25 cellular contexts compared by ENCODE assay signal in genomic region chr16:86501989-86502855, GRCh38. TPM values are rescaled to one million over a fixed set of nuclear protein-coding genes. Genes with fewer than 3 reads are reported as not detected.
A peak's percentile ranks its signal among the peaks of the same experiment; 100 is the strongest.
DNase-seq lines count a peak whose midpoint lies in the region; ATAC-seq, FAIRE-seq and TF ChIP-seq lines count a peak whose summit lies in the region.
"Had no signal": no experiment of that assay in that cellular context is flagged by ENCODE, and none has a peak within 500 bp of the region (broad histone marks: within the 10 kb centered on the region; RNA-seq: fewer than 3 reads in every experiment).

No MANE protein-coding gene starts in this region.

- in situ Hi-C loops in HepG2 (cut with HindIII; ENCODE audit: extremely low pct_ligation_motif_present, low pct_unique_long_range_greater_than_20kb) = loop anchor here (25.0 kb wide), 1 partner anchor 690 kb away; no protein-coding TSS in a partner anchor

- DNase-seq in HepG2 (ENCODE audit: low spot score) (no peak), right lobe of liver (no peak), esophagus squamous epithelium (lab: John Stamatoyannopoulos, UW) (no peak), prostate gland (ENCODE audit: low spot score) (no peak), RKO (ENCODE audit: low spot score) (no peak), uterus (no peak), ecto neural progenitor cell (ENCODE audit: low spot score) (no peak)
- DNase-seq: activated CD4-positive, alpha-beta T cell treated with anti-CD3 and anti-CD28 coated beads, Interleukin-2, amount 10 ng/mL, durations not matched to agents 24 days and 14 days; activated naive CD4-positive, alpha-beta T cell treated with Interleukin-2 at 50 U/mL for 16 hours; Calu3; caudate nucleus; NCI-H146; NCI-H82; PC-9; stimulated activated naive CD8-positive, alpha-beta T cell treated with anti-CD3 and anti-CD28 coated beads, Interleukin-15, Interleukin-2, amounts not matched to agents 100 U/mL and 50 U/mL, for 24 hours; T-helper 1 cell had no signal

- no TSS peak for BruUV-seq in HepG2 (replicated peaks; lab: Mats Ljungman, UMichigan)

- H3K27me3 ChIP-seq in HepG2 (ENCODE audit: control insufficient read depth in 1 of 2, insufficient read depth in 2 of 2, low read length in 2 of 2) = peaks cover 25 to 90% of the 10 kb centered on the region in 2 experiments
- H3K27me3 ChIP-seq in right lobe of liver = peaks cover 0 to 38% of the 10 kb centered on the region in 2 donors
- H3K27me3 ChIP-seq in esophagus squamous epithelium = peaks cover 12 to 100% (median 32%) of the 10 kb centered on the region in 4 donors
- H3K27me3 ChIP-seq in prostate gland (replicated peaks; ENCODE audit: insufficient read depth) = peaks cover 55% of the 10 kb centered on the region
- H3K27me3 ChIP-seq in uterus = peaks cover 32 to 79% of the 10 kb centered on the region in 2 donors

- no peaks in the 10 kb centered on the region for H3K9me3 ChIP-seq in HepG2 (ENCODE audit: low read length)
- no peaks in the 10 kb centered on the region for H3K9me3 ChIP-seq in right lobe of liver
- no peaks in the 10 kb centered on the region for H3K9me3 ChIP-seq in esophagus squamous epithelium
- H3K9me3 ChIP-seq in prostate gland = no peaks in the 10 kb centered on the region
- H3K9me3 ChIP-seq in uterus = no peaks in the 10 kb centered on the region
- H3K9me3 ChIP-seq: BLaER1 treated with 17β-estradiol and CSF1 and Interleukin-3, amounts not matched to agents 10 nM and 100 nM had no signal

- POLR2A ChIA-PET in HepG2 (lab: Yijun Ruan, JAX) = no interaction called here

- TF ChIP-seq CTCF in HepG2 (CRISPR knock-in tag; IDR thresholded peaks at IDR 0.05) (no peak), right lobe of liver (IDR thresholded peaks at IDR 0.05) (no peak), esophagus squamous epithelium (IDR thresholded peaks at IDR 0.05) (no peak), prostate gland (IDR thresholded peaks at IDR 0.05) (no peak), uterus (IDR thresholded peaks at IDR 0.05) (no peak)

- no peak for TF ChIP-seq RAD21 in HepG2 (CRISPR knock-in tag; IDR thresholded peaks at IDR 0.05)

- H2AFZ ChIP-seq in HepG2 (ENCODE audit: low read length) = no peak overlapping the region
- H2AFZ ChIP-seq: PC-9 had no signal

- FAIRE-seq in HepG2 (lab: Jason Lieb, UNC) = no peak
- FAIRE-seq: frontal cortex had no signal

- H4K20me1 ChIP-seq in HepG2 (ENCODE audit: insufficient read depth, low read length) = no peaks in the 10 kb centered on the region; the same call in 1 of the 2 replicates

- H3K4me1 ChIP-seq in HepG2 (ENCODE audit: insufficient read depth, low read length) = peaks cover 9% of the 10 kb centered on the region; the same call in 1 of the 2 replicates
- no peaks in the 10 kb centered on the region for H3K4me1 ChIP-seq in right lobe of liver
- peaks cover 4 to 61% (median 4%) of the 10 kb centered on the region in 3 donors for H3K4me1 ChIP-seq in esophagus squamous epithelium
- H3K4me1 ChIP-seq in prostate gland (replicated peaks) = no peaks in the 10 kb centered on the region
- peaks cover 0 to 12% of the 10 kb centered on the region in 2 donors for H3K4me1 ChIP-seq in uterus

- H3K9ac ChIP-seq in HepG2 (ENCODE audit: insufficient read depth, low read depth, low read length) = no peak overlapping the region
- H3K9ac ChIP-seq: BLaER1 treated with 17β-estradiol and CSF1 and Interleukin-3, amounts not matched to agents 10 nM and 100 nM had no signal

- TF ChIP-seq POLR2A in HepG2 (IDR thresholded peaks at IDR 0.05; ENCODE audit: insufficient read depth in 1 of 2, low read depth in 2 of 2, low read length in 2 of 2) (no peak), right lobe of liver (IDR thresholded peaks at IDR 0.05) (no peak), esophagus squamous epithelium (IDR thresholded peaks at IDR 0.05) (no peak), prostate gland (IDR thresholded peaks at IDR 0.05) (no peak), uterus (IDR thresholded peaks at IDR 0.05) (no peak)

- no peak overlapping the region for H3K4me2 ChIP-seq in HepG2 (ENCODE audit: low read depth, low read length)
- H3K4me2 ChIP-seq: BLaER1 treated with 17β-estradiol and CSF1 and Interleukin-3, amounts not matched to agents 10 nM and 100 nM; PC-9 had no signal

- intact Hi-C loops in HepG2 (cut with micrococcal nuclease; ENCODE audit: unreplicated experiment) (no loop called here), right lobe of liver (cut with DNase I) (no loop called here), esophagus squamous epithelium (cut with DNase I) (no loop called here), prostate gland (cut with DNase I) (no loop called here), uterus (cut with DNase I; ENCODE audit: low total_unique reads) (no loop called here)

- H3K36me3 ChIP-seq in HepG2 (replicated peaks in 1 of 2; ENCODE audit: control insufficient read depth in 1 of 2, insufficient read depth in 2 of 2, low read length in 2 of 2) (no peaks in the 10 kb centered on the region), right lobe of liver (no peaks in the 10 kb centered on the region), esophagus squamous epithelium (no peaks in the 10 kb centered on the region), prostate gland (no peaks in the 10 kb centered on the region), uterus (no peaks in the 10 kb centered on the region)
- H3K36me3 ChIP-seq: BLaER1 treated with 17β-estradiol and CSF1 and Interleukin-3, amounts not matched to agents 10 nM and 100 nM had no signal

- CTCF ChIA-PET in HepG2 (lab: Yijun Ruan, JAX; ENCODE audit: low intra/inter-chr PET ratio, low total read pairs) = no interaction called here

- WGBS in HepG2 (ENCODE audit: low lambda C conversion rate) = 11% methylated on average over 19 of the region's 19 CpGs
- WGBS in right lobe of liver (ENCODE audit: insufficient coverage, low coverage, low lambda C conversion rate, missing lambda C conversion rate) = 15% methylated on average over 19 of the region's 19 CpGs
- 16 to 17% methylated on average over 13 to 19 of the region's 19 CpGs for WGBS in esophagus squamous epithelium, 2 donors
- WGBS in prostate gland = 21% methylated on average over 19 of the region's 19 CpGs

- TF ChIP-seq EP300 in HepG2 (IDR thresholded peaks at IDR 0.05; ENCODE audit: low read depth in 2 of 2, low read length in 2 of 2) (no peak), HepG2 (CRISPR knock-in tag; IDR thresholded peaks at IDR 0.05; ENCODE audit: borderline replicate concordance) (no peak)

- H3K27ac ChIP-seq in HepG2 (ENCODE audit: extremely low read length, insufficient read depth, low read length) (no peak overlapping the region), right lobe of liver (no peak overlapping the region), esophagus squamous epithelium (peak overlapping the region; percentile 60 to 95 (median 92)), prostate gland (peak overlapping the region; percentile 72 to 80), uterus (no peak overlapping the region)
- H3K27ac ChIP-seq: BLaER1 treated with 17β-estradiol and CSF1 and Interleukin-3, amounts not matched to agents 10 nM and 100 nM; HL-60; PC-9 had no signal

- peak; percentile 20; the same call in 2 of the 3 replicates for ATAC-seq in HepG2
- no peak for ATAC-seq in right lobe of liver
- no peak for ATAC-seq in GM18873 (IDR thresholded peaks at IDR 0.05; ENCODE audit: low FRiP score, unreplicated experiment)
- ATAC-seq: natural killer cell treated with Interleukin-12 subunit alpha and Interleukin-12 subunit beta and Interleukin-15 and Interleukin-18, amount 100 ng/mL, for 72 hours; stimulated activated naive CD8-positive, alpha-beta T cell treated with anti-CD3 and anti-CD28 coated beads, Interleukin-15, Interleukin-2, amounts not matched to agents 100 U/mL and 50 U/mL, for 24 hours had no signal

- H3K79me2 ChIP-seq in HepG2 (ENCODE audit: insufficient read depth, low read length) = no peaks in the 10 kb centered on the region

- H3K4me3 ChIP-seq in HepG2 (replicated peaks in 1 of 3; ENCODE audit: insufficient read depth in 1 of 3, low read depth in 2 of 3, low read length in 3 of 3) (no peak overlapping the region), right lobe of liver (no peak overlapping the region), esophagus squamous epithelium (peak overlapping the region in 3 of 4 donors; percentile 1 to 64 (median 45)), prostate gland (no peak overlapping the region), uterus (no peak overlapping the region)
- H3K4me3 ChIP-seq: BLaER1 treated with 17β-estradiol and CSF1 and Interleukin-3, amounts not matched to agents 10 nM and 100 nM; PC-9 had no signal

RNA-seq across cellular contexts. Expression of gene FOXF1, which starts 8.1 kb away (rescaled TPM):
- total RNA-seq in HepG2 (2016; rRNA removed; fragmentation: Illumina TruSeq; extraction: Trizol) = not detected in 2 replicates
- not detected in 2 replicates for total RNA-seq in HepG2 (2016; cell fraction: cytosol; rRNA removed; fragmentation: Illumina TruSeq; extraction: Trizol; ENCODE audit: low read depth)
- not detected in 2 replicates for total RNA-seq in HepG2 (2016; cell fraction: insoluble cytoplasmic fraction; rRNA removed; fragmentation: Illumina TruSeq; extraction: Trizol)
- not detected in 2 replicates for total RNA-seq in HepG2 (2016; cell fraction: membrane; rRNA removed; fragmentation: Illumina TruSeq; extraction: Trizol)
- not detected in 2 replicates for total RNA-seq in HepG2 (2016; cell fraction: nucleus; rRNA removed; fragmentation: Illumina TruSeq; extraction: Trizol)
- polyA plus RNA-seq in HepG2 (2011; rRNA removed) = not detected in 2 replicates
- not detected in 2 replicates for polyA plus RNA-seq in HepG2 (2011; cell fraction: cytosol; rRNA removed)
- polyA plus RNA-seq in HepG2 (2011; cell fraction: nucleus; rRNA removed) = not detected in 2 replicates
- polyA plus RNA-seq in HepG2 (2012) = not detected in 2 replicates
- not detected in 2 replicates for polyA plus RNA-seq in HepG2 (2016; cell fraction: cytosol; fragmentation: Illumina TruSeq; extraction: Trizol; ENCODE audit: low read depth)
- polyA plus RNA-seq in HepG2 (2016; cell fraction: insoluble cytoplasmic fraction; fragmentation: Illumina TruSeq; extraction: Trizol; ENCODE audit: low read depth) = not detected in 2 replicates
- polyA plus RNA-seq in HepG2 (2016; cell fraction: membrane; fragmentation: Illumina TruSeq; extraction: Trizol; ENCODE audit: low read depth) = not detected in 2 replicates
- polyA plus RNA-seq in HepG2 (2016; cell fraction: nucleus; fragmentation: Illumina TruSeq; extraction: Trizol; ENCODE audit: insufficient read depth, low read depth) = not detected in 2 replicates
- polyA minus RNA-seq in HepG2 (2011; rRNA and poly(A)+ RNA removed; ENCODE audit: low replicate concordance) = 5.0 TPM in 1 of 2 replicates, not detected in the other
- polyA minus RNA-seq in HepG2 (2011; cell fraction: cytosol; rRNA and poly(A)+ RNA removed) = not detected in 2 replicates
- not detected in 2 replicates for polyA minus RNA-seq in HepG2 (2011; cell fraction: nucleus; rRNA and poly(A)+ RNA removed)
- 1 to 10 TPM in 5 of 6 experiments, under 1 TPM in 1; 0.58 to 1.6 (median 1.2) TPM for total RNA-seq in right lobe of liver
- total RNA-seq in esophagus squamous epithelium = 1 to 10 TPM in 3 of 4 donors, under 1 TPM in 1; 0.76 to 8.6 (median 3.0) TPM
- 1 to 10 TPM; 5.3 to 6.9 TPM for total RNA-seq in prostate gland
- total RNA-seq in uterus = 1 to 10 TPM in 3 of 4 donors, under 1 TPM in 1; 0.29 to 4.9 (median 2.0) TPM
- total RNA-seq: A673; activated CD4-positive, alpha-beta T cell treated with anti-CD3 and anti-CD28 coated beads, Interleukin-2, amount 10 ng/mL, durations not matched to agents 24 days and 14 days; Calu3; kidney epithelial cell; MCF 10A; natural killer cell treated with Interleukin-12 subunit alpha and Interleukin-12 subunit beta and Interleukin-15 and Interleukin-18, amount 100 ng/mL, for 72 hours; PC-9; skeletal muscle tissue had no signal

RNA-seq across cellular contexts. Expression of gene MTHFSD, which starts 52.8 kb away (rescaled TPM):
- total RNA-seq in HepG2 (2016; rRNA removed; fragmentation: Illumina TruSeq; extraction: Trizol) (8.9 and 16.3 TPM in 2 replicates), right lobe of liver (10 to 100 TPM in 2 of 6 experiments, 1 to 10 TPM in 4; 5.9 to 11.6 (median 9.0) TPM), esophagus squamous epithelium (10 to 100 TPM; 10.7 to 17.7 (median 14.8) TPM), prostate gland (10 to 100 TPM; 23.7 to 43.8 TPM), uterus (10 to 100 TPM in 2 of 4 donors, 1 to 10 TPM in 2; 2.9 to 26.0 (median 13.1) TPM)
- 3.0 and 3.2 TPM in 2 replicates for total RNA-seq in HepG2 (2016; cell fraction: cytosol; rRNA removed; fragmentation: Illumina TruSeq; extraction: Trizol; ENCODE audit: low read depth)
- 9.5 and 14.5 TPM in 2 replicates for total RNA-seq in HepG2 (2016; cell fraction: insoluble cytoplasmic fraction; rRNA removed; fragmentation: Illumina TruSeq; extraction: Trizol)
- 6.0 and 6.1 TPM in 2 replicates for total RNA-seq in HepG2 (2016; cell fraction: membrane; rRNA removed; fragmentation: Illumina TruSeq; extraction: Trizol)
- 21.7 and 25.7 TPM in 2 replicates for total RNA-seq in HepG2 (2016; cell fraction: nucleus; rRNA removed; fragmentation: Illumina TruSeq; extraction: Trizol)
- 14.2 and 15.8 TPM in 2 replicates for polyA plus RNA-seq in HepG2 (2011; rRNA removed)
- polyA plus RNA-seq in HepG2 (2011; cell fraction: cytosol; rRNA removed) = 5.8 and 6.4 TPM in 2 replicates
- 85.9 and 86.6 TPM in 2 replicates for polyA plus RNA-seq in HepG2 (2011; cell fraction: nucleus; rRNA removed)
- 8.3 and 11.3 TPM in 2 replicates for polyA plus RNA-seq in HepG2 (2012)
- 1.9 and 2.3 TPM in 2 replicates for polyA plus RNA-seq in HepG2 (2016; cell fraction: cytosol; fragmentation: Illumina TruSeq; extraction: Trizol; ENCODE audit: low read depth)
- polyA plus RNA-seq in HepG2 (2016; cell fraction: insoluble cytoplasmic fraction; fragmentation: Illumina TruSeq; extraction: Trizol; ENCODE audit: low read depth) = 9.8 and 13.1 TPM in 2 replicates
- 4.8 and 5.1 TPM in 2 replicates for polyA plus RNA-seq in HepG2 (2016; cell fraction: membrane; fragmentation: Illumina TruSeq; extraction: Trizol; ENCODE audit: low read depth)
- polyA plus RNA-seq in HepG2 (2016; cell fraction: nucleus; fragmentation: Illumina TruSeq; extraction: Trizol; ENCODE audit: insufficient read depth, low read depth) = 28.2 and 29.9 TPM in 2 replicates
- 27.7 and 27.8 TPM in 2 replicates for polyA minus RNA-seq in HepG2 (2011; rRNA and poly(A)+ RNA removed; ENCODE audit: low replicate concordance)
- 5.9 and 9.4 TPM in 2 replicates for polyA minus RNA-seq in HepG2 (2011; cell fraction: cytosol; rRNA and poly(A)+ RNA removed)
- 76.5 and 82.9 TPM in 2 replicates for polyA minus RNA-seq in HepG2 (2011; cell fraction: nucleus; rRNA and poly(A)+ RNA removed)

Comparison
In these comparisons a context has a peak if more than half of its experiments do, and no peak if none do; other contexts are left out.
1. H3K27ac ChIP-seq: peak in esophagus squamous epithelium (4 of 4) and prostate gland (2 of 2); none in HepG2 (single experiment), right lobe of liver (0 of 3) and uterus (0 of 2).
2. H3K4me3 ChIP-seq: peak in esophagus squamous epithelium (3 of 4); none in HepG2 (0 of 3), right lobe of liver (0 of 3), prostate gland (0 of 2) and uterus (0 of 2).